ENCODE assay signal across 21 cellular contexts in the genomic region with DNA sequence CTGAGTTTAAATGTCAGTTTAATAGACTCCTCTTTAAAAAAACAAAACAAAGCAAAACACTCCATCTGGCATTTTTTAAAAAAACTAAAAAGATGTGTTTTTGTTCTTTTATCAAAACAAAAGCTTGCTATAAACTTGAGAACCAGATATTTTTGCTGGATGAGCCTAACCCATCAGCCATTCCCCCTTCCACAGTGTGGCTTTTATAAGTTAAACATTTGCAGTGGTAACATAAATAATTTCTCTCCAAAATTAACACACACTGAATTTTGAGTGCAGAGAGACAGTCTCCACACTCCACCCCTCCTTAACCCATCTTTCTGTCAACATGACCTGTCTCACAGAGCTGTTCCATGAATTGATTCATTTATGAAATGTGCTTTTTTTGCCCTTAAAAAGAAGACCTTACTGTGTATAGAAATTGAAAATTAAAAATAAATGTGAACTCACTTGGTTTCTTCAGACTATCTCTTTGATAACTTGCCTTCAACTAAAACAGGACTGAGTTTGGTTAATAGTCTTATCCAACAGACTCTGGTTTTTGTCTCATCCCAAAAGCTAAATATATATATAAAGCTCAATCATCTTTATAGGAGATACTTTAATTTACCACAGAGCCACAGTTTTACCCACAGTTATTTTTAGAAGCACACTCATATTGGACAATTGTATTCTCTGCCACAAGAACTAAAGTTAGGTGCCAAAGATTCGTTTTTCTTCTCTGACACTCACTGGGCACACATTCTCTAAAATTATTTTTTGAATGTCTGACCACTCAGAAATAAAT.
A peak's percentile ranks its signal among the peaks of the same experiment; 100 is the strongest.
DNase-seq lines count a peak whose midpoint lies in the region; ATAC-seq, FAIRE-seq and TF ChIP-seq lines count a peak whose summit lies in the region.
"Had no signal": no experiment of that assay in that cellular context is flagged by ENCODE, and none has a peak within 500 bp of the region (broad histone marks: within the 10 kb centered on the region; RNA-seq: fewer than 3 reads in every experiment).

No MANE protein-coding gene starts in this region.

- no peak for FAIRE-seq in D721Med (lab: Jason Lieb, UNC)
- FAIRE-seq: H54, urothelium cell line had no signal

- TF ChIP-seq POLR2A in gastroesophageal sphincter (IDR thresholded peaks at IDR 0.05), result no peak
- no peak for TF ChIP-seq POLR2A in sigmoid colon (IDR thresholded peaks at IDR 0.05)

- H3K27me3 ChIP-seq in ascending aorta (no peaks in the 10 kb centered on the region), gastroesophageal sphincter (no peaks in the 10 kb centered on the region), sigmoid colon (no peaks in the 10 kb centered on the region)
- H3K27me3 ChIP-seq: esophagus squamous epithelium, suprapubic skin had no signal

- TF ChIP-seq CTCF in ascending aorta (IDR thresholded peaks at IDR 0.05), result no peak
- TF ChIP-seq CTCF in gastroesophageal sphincter (IDR thresholded peaks at IDR 0.05), result no peak
- no peak for TF ChIP-seq CTCF in sigmoid colon (IDR thresholded peaks at IDR 0.05)
- TF ChIP-seq CTCF in D721Med (IDR thresholded peaks at IDR 0.05; ENCODE audit: insufficient read depth, missing control alignments), result no peak

- H3K36me3 ChIP-seq in ascending aorta (no peaks in the 10 kb centered on the region), gastroesophageal sphincter (no peaks in the 10 kb centered on the region), sigmoid colon (no peaks in the 10 kb centered on the region)
- H3K36me3 ChIP-seq: esophagus squamous epithelium, suprapubic skin had no signal

- H3K9me3 ChIP-seq in ascending aorta (no peaks in the 10 kb centered on the region), gastroesophageal sphincter (peaks cover 0 to 4% (median 0%) of the 10 kb centered on the region in 3 donors), sigmoid colon (no peaks in the 10 kb centered on the region)
- H3K9me3 ChIP-seq: suprapubic skin had no signal

- H3K27ac ChIP-seq in ascending aorta, result peak overlapping the region; percentile 10 to 15
- peak overlapping the region; percentile 29 to 76 (median 54) for H3K27ac ChIP-seq in gastroesophageal sphincter
- H3K27ac ChIP-seq in sigmoid colon, result peak overlapping the region; percentile 44 to 76 (median 54)
- H3K27ac ChIP-seq: esophagus squamous epithelium, SK-N-MC, suprapubic skin had no signal

- intact Hi-C loops in ascending aorta (cut with DNase I) (no loop called here), sigmoid colon (cut with DNase I) (no loop called here)

- no peak overlapping the region for H3K4me3 ChIP-seq in ascending aorta
- H3K4me3 ChIP-seq in gastroesophageal sphincter, result no peak overlapping the region
- no peak overlapping the region for H3K4me3 ChIP-seq in sigmoid colon
- H3K4me3 ChIP-seq: esophagus squamous epithelium, SK-N-MC, suprapubic skin had no signal

- TF ChIP-seq EP300 in gastroesophageal sphincter (IDR thresholded peaks at IDR 0.05), result no peak
- peak in 1 of 4 donors; percentile 57 for TF ChIP-seq EP300 in sigmoid colon (IDR thresholded peaks at IDR 0.05)

- peaks cover 0 to 12% of the 10 kb centered on the region in 2 donors for H3K4me1 ChIP-seq in ascending aorta
- peaks cover 0 to 49% (median 16%) of the 10 kb centered on the region in 3 donors for H3K4me1 ChIP-seq in gastroesophageal sphincter
- H3K4me1 ChIP-seq in sigmoid colon, result peaks cover 0 to 41% (median 37%) of the 10 kb centered on the region in 4 donors
- H3K4me1 ChIP-seq: suprapubic skin had no signal

- peak; percentile 5 for DNase-seq in NCI-H345 treated with DMSO at 0.1 percent for 48 hours (lab: John Stamatoyannopoulos, UW; ENCODE audit: unreplicated experiment)
- no peak for DNase-seq in NCI-H345 (lab: John Stamatoyannopoulos, UW)
- no peak for DNase-seq in ascending aorta (ENCODE audit: low spot score in 2 of 2)
- DNase-seq in sigmoid colon, result no peak
- no peak for DNase-seq in D721Med (ENCODE audit: insufficient read length, low spot score)
- no peak for DNase-seq in NCI-H2196 (lab: John Stamatoyannopoulos, UW; ENCODE audit: unreplicated experiment)
- no peak for DNase-seq in NCI-H2227 treated with DMSO at 0.1 percent for 48 hours (lab: John Stamatoyannopoulos, UW)
- DNase-seq: activated CD4-positive, alpha-beta T cell treated with anti-CD3 and anti-CD28 coated beads, Interleukin-2, amount 50 U/mL, for 4 hours; activated CD8-positive, alpha-beta memory T cell treated with anti-CD3 and anti-CD28 coated beads, Interleukin-2, amount 50 U/mL, for 4 hours; effector memory CD4-positive, alpha-beta T cell; esophagus squamous epithelium; left cardiac atrium; MM.1S; NCI-H187 treated with DMSO at 0.1 percent for 48 hours; stimulated activated CD4-positive, alpha-beta T cell treated with anti-CD3 and anti-CD28 coated beads, Interleukin-1b, Interleukin-23, amount 100 ng/mL, for 48 hours had no signal

- ATAC-seq in gastroesophageal sphincter, result no peak
- ATAC-seq: activated T-helper 17 cell treated with anti-CD3 and anti-CD28 coated beads, Interleukin-2, amount 50 U/mL, for 72 hours had no signal

- 0 to 15% methylated on average over 1 of the region's 1 CpG for WGBS in gastroesophageal sphincter (ENCODE audit: low coverage in 1 of 2), 2 donors
- 44 to 83% methylated on average over 1 of the region's 1 CpG for WGBS in sigmoid colon, 2 donors
